Comparison of ENCODE assay signal across 33 cellular contexts in the genomic region with DNA sequence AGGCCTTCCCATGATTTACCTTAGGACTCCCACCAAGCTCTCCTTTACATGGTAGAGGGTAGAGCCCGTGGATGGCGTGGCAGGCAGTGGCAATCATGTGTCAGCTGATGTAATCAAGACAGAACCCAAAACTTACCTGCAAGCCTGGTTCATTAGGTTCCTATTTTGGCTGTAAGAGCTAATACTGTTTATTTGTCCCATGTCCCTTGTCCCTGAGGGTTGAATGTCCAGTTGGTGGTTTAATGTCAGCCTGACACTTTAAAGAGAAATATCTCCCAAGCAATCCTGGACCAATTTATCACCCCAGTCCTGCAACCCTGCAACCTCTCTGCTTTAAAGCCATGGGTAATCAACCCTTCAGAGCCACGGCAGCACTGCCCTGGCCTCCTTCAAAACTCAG. TPM values are rescaled to one million over a fixed set of nuclear protein-coding genes. Genes with fewer than 3 reads are reported as not detected.
"Had no signal": no experiment of that assay in that cellular context is flagged by ENCODE, and none has a peak within 500 bp of the region (broad histone marks: within the 10 kb centered on the region; RNA-seq: fewer than 3 reads in every experiment).

No MANE protein-coding gene starts in this region.

- FAIRE-seq: urothelium cell line had no signal

- H3K9me3 ChIP-seq: stomach, suprapubic skin, testis, thoracic aorta, thyroid gland, tibial artery, transverse colon, upper lobe of left lung, upper lobe of right lung, uterus, vagina had no signal

- H3K4me3 ChIP-seq: stomach, suprapubic skin, testis, thoracic aorta, thyroid gland, tibial artery, tibial nerve, transverse colon, upper lobe of left lung, upper lobe of right lung, uterus, vagina had no signal

- H3K27ac Mint-ChIP-seq: stimulated activated effector memory CD8-positive, alpha-beta T cell treated with anti-CD3 and anti-CD28 coated beads, Interleukin-12 subunit alpha, Interleukin-12 subunit beta, amount 100 ng/mL, for 72 hours; stimulated activated memory B cell treated with anti-CD40 and anti-IgM and Interleukin-4, amounts not matched to agents 10 μg/mL and 1 μg/mL and 100 μg/mL, for 72 hours; stimulated activated naive B cell treated with anti-CD40 and anti-IgM and Interleukin-4, amounts not matched to agents 10 μg/mL and 1 μg/mL and 100 μg/mL, for 72 hours; stimulated activated naive CD8-positive, alpha-beta T cell treated with anti-CD3 and anti-CD28 coated beads, Interleukin-15, Interleukin-2, amounts not matched to agents 100 ng/mL and 50 ng/mL, for 24 hours; type B pancreatic cell had no signal

- ATAC-seq: stimulated activated effector memory CD8-positive, alpha-beta T cell treated with anti-CD3 and anti-CD28 coated beads, Interleukin-12 subunit alpha, Interleukin-12 subunit beta, amount 100 ng/mL, for 72 hours; stimulated activated memory B cell treated with anti-CD40 and anti-IgM and Interleukin-4, amounts not matched to agents 10 μg/mL and 1 μg/mL and 100 μg/mL, for 72 hours; stimulated activated naive B cell treated with anti-CD40 and anti-IgM and Interleukin-4, amounts not matched to agents 10 μg/mL and 1 μg/mL and 100 μg/mL, for 72 hours; stimulated activated naive CD8-positive, alpha-beta T cell treated with anti-CD3 and anti-CD28 coated beads, Interleukin-15, amount 100 ng/mL, for 72 hours; stimulated activated naive CD8-positive, alpha-beta T cell treated with anti-CD3 and anti-CD28 coated beads, Interleukin-15, Interleukin-2, amounts not matched to agents 100 U/mL and 50 U/mL, for 24 hours; upper lobe of right lung had no signal

- H3K36me3 Mint-ChIP-seq: stimulated activated effector memory CD8-positive, alpha-beta T cell treated with anti-CD3 and anti-CD28 coated beads, Interleukin-12 subunit alpha, Interleukin-12 subunit beta, amount 100 ng/mL, for 72 hours; stimulated activated memory B cell treated with anti-CD40 and anti-IgM and Interleukin-4, amounts not matched to agents 10 μg/mL and 1 μg/mL and 100 μg/mL, for 72 hours; stimulated activated naive B cell treated with anti-CD40 and anti-IgM and Interleukin-4, amounts not matched to agents 10 μg/mL and 1 μg/mL and 100 μg/mL, for 72 hours; type B pancreatic cell had no signal

- H3K27ac ChIP-seq: stomach, suprapubic skin, testis, thoracic aorta, thyroid gland, tibial artery, tibial nerve, transverse colon, upper lobe of left lung, upper lobe of right lung, uterus, vagina had no signal

- H3K4me1 Mint-ChIP-seq: stimulated activated effector memory CD8-positive, alpha-beta T cell treated with anti-CD3 and anti-CD28 coated beads, Interleukin-12 subunit alpha, Interleukin-12 subunit beta, amount 100 ng/mL, for 72 hours; stimulated activated memory B cell treated with anti-CD40 and anti-IgM and Interleukin-4, amounts not matched to agents 10 μg/mL and 1 μg/mL and 100 μg/mL, for 72 hours; stimulated activated naive B cell treated with anti-CD40 and anti-IgM and Interleukin-4, amounts not matched to agents 10 μg/mL and 1 μg/mL and 100 μg/mL, for 72 hours; stimulated activated naive CD8-positive, alpha-beta T cell treated with anti-CD3 and anti-CD28 coated beads, Interleukin-15, amount 100 ng/mL, for 72 hours had no signal

- DNase-seq: stimulated activated CD4-positive, alpha-beta T cell treated with anti-CD3 and anti-CD28 coated beads, Interleukin-2, amount 100 ng/mL, for 48 hours; stimulated activated CD4-positive, alpha-beta T cell treated with anti-CD3 and anti-CD28 coated beads, Interleukin-4, amount 100 ng/mL, for 1 hour; stimulated activated CD4-positive, alpha-beta T cell treated with anti-CD3 and anti-CD28 coated beads, Interleukin-4, amount 100 ng/mL, for 24 hours; stimulated activated CD4-positive, alpha-beta T cell treated with anti-CD3 and anti-CD28 coated beads, Interleukin-4, amount 100 ng/mL, for 4 hours; stimulated activated CD8-positive, alpha-beta memory T cell treated with anti-CD3 and anti-CD28 coated beads, Interleukin-4, amount 100 ng/mL, for 48 hours; stimulated activated naive B cell treated with anti-CD40 and anti-IgM and Interleukin-4, amounts not matched to agents 10 μg/mL and 1 μg/mL and 100 μg/mL, for 72 hours; stimulated activated naive CD4-positive, alpha-beta T cell; stimulated activated naive CD4-positive, alpha-beta T cell treated with Interleukin-2 at 50 U/mL for 16 hours; stimulated activated naive CD8-positive, alpha-beta T cell treated with anti-CD3 and anti-CD28 coated beads, Interleukin-15, amount 100 ng/mL, for 72 hours; stimulated activated naive CD8-positive, alpha-beta T cell treated with anti-CD3 and anti-CD28 coated beads, Interleukin-15, Interleukin-2, amounts not matched to agents 100 U/mL and 50 U/mL, for 24 hours; stomach; substantia nigra; testis; thyroid gland; tibial artery; transverse colon; trophoblast cell; upper lobe of left lung; upper lobe of right lung; uterus had no signal

- H3K36me3 ChIP-seq: stomach, suprapubic skin, thoracic aorta, thyroid gland, tibial artery, tibial nerve, transverse colon, upper lobe of left lung, upper lobe of right lung, uterus, vagina had no signal

- H3K9me3 Mint-ChIP-seq: stimulated activated effector memory CD8-positive, alpha-beta T cell treated with anti-CD3 and anti-CD28 coated beads, Interleukin-12 subunit alpha, Interleukin-12 subunit beta, amount 100 ng/mL, for 72 hours; stimulated activated memory B cell treated with anti-CD40 and anti-IgM and Interleukin-4, amounts not matched to agents 10 μg/mL and 1 μg/mL and 100 μg/mL, for 72 hours; stimulated activated naive B cell treated with anti-CD40 and anti-IgM and Interleukin-4, amounts not matched to agents 10 μg/mL and 1 μg/mL and 100 μg/mL, for 72 hours; stimulated activated naive CD8-positive, alpha-beta T cell treated with anti-CD3 and anti-CD28 coated beads, Interleukin-15, amount 100 ng/mL, for 72 hours; stimulated activated naive CD8-positive, alpha-beta T cell treated with anti-CD3 and anti-CD28 coated beads, Interleukin-15, Interleukin-2, amounts not matched to agents 100 ng/mL and 50 ng/mL, for 24 hours; type B pancreatic cell had no signal

- H3K4me1 ChIP-seq: stomach, suprapubic skin, testis, thyroid gland, tibial artery, tibial nerve, upper lobe of left lung, upper lobe of right lung, uterus, vagina had no signal

- H3K4me3 Mint-ChIP-seq: stimulated activated effector memory CD8-positive, alpha-beta T cell treated with anti-CD3 and anti-CD28 coated beads, Interleukin-12 subunit alpha, Interleukin-12 subunit beta, amount 100 ng/mL, for 72 hours; stimulated activated memory B cell treated with anti-CD40 and anti-IgM and Interleukin-4, amounts not matched to agents 10 μg/mL and 1 μg/mL and 100 μg/mL, for 72 hours; stimulated activated naive B cell treated with anti-CD40 and anti-IgM and Interleukin-4, amounts not matched to agents 10 μg/mL and 1 μg/mL and 100 μg/mL, for 72 hours; stimulated activated naive CD8-positive, alpha-beta T cell treated with anti-CD3 and anti-CD28 coated beads, Interleukin-15, amount 100 ng/mL, for 72 hours; stimulated activated naive CD8-positive, alpha-beta T cell treated with anti-CD3 and anti-CD28 coated beads, Interleukin-15, Interleukin-2, amounts not matched to agents 100 ng/mL and 50 ng/mL, for 24 hours; type B pancreatic cell had no signal

- H3K27me3 ChIP-seq: suprapubic skin, testis, thyroid gland, tibial nerve, transverse colon, upper lobe of left lung, upper lobe of right lung, uterus, vagina had no signal

RNA-seq across cellular contexts. Expression of a gene that starts 6.0 kb away (rescaled TPM):
- total RNA-seq: subcutaneous adipose tissue, temporal lobe, thoracic aorta, thyroid gland, tibial nerve, upper lobe of right lung, ureter, urinary bladder, vagina had no signal
